ENCODE assay signal across 1 cellular context in genomic region chr16:9090960-9091866, GRCh38.
TF ChIP-seq lines count a peak whose summit lies in the region.

HAPSTR1 (plus strand) TSS chr16:9091644; CDS start chr16:9092045, 401 bp downstream.

TF ChIP-seq in HepG2, 621 proteins besides CTCF, POLR2A, EP300 and RAD21 (continued from another document and continues in another):
- no peak for TF ChIP-seq THRA (CRISPR knock-in tag; IDR thresholded peaks at IDR 0.05; ENCODE audit: borderline replicate concordance)
- 0 out of 2 replicates have a peak, but pooled peaks have one; percentile 48 for TF ChIP-seq ZBTB42 (CRISPR knock-in tag; IDR thresholded peaks at IDR 0.05)
- peak; percentile 50; the same call in 1 of the 2 replicates for TF ChIP-seq NR2F2 (IDR thresholded peaks at IDR 0.05; ENCODE audit: borderline replicate concordance, low read depth)
- peak; percentile 73 for TF ChIP-seq ZFP91 (CRISPR knock-in tag; IDR thresholded peaks at IDR 0.05; ENCODE audit: borderline replicate concordance)
- peak; percentile 77; the same call in 1 of the 2 replicates for TF ChIP-seq ZNF816 (CRISPR knock-in tag; IDR thresholded peaks at IDR 0.05; ENCODE audit: borderline replicate concordance)
- TF ChIP-seq RBM22 (optimal IDR thresholded peaks at IDR 0.05; ENCODE audit: low read length): peak; percentile 62
- TF ChIP-seq ZNF570 (CRISPR knock-in tag; IDR thresholded peaks at IDR 0.05; ENCODE audit: borderline replicate concordance): no peak; the same call in 1 of the 2 replicates
- no peak for TF ChIP-seq FLYWCH1 (CRISPR knock-in tag; IDR thresholded peaks at IDR 0.05)
- no peak for TF ChIP-seq PHF5A (CRISPR knock-in tag; IDR thresholded peaks at IDR 0.05; ENCODE audit: low read depth, unreplicated experiment)
- TF ChIP-seq ZNF747 (CRISPR knock-in tag; IDR thresholded peaks at IDR 0.05; ENCODE audit: borderline replicate concordance): no peak; the same call in 1 of the 2 replicates
- peak; percentile 23; the same call in 1 of the 2 replicates for TF ChIP-seq NFKBIZ (CRISPR knock-in tag; IDR thresholded peaks at IDR 0.05)
- TF ChIP-seq ELF3 (CRISPR knock-in tag; IDR thresholded peaks at IDR 0.05): peak; percentile 55
- TF ChIP-seq MED1 (CRISPR knock-in tag; IDR thresholded peaks at IDR 0.05): peak; percentile 63
- no peak for TF ChIP-seq ZNF224 (CRISPR knock-in tag; IDR thresholded peaks at IDR 0.05)
- TF ChIP-seq ZNF10 (CRISPR knock-in tag; IDR thresholded peaks at IDR 0.05; ENCODE audit: borderline replicate concordance, low read depth): no peak
- TF ChIP-seq ARNTL (CRISPR knock-in tag; IDR thresholded peaks at IDR 0.05): peak; percentile 81
- TF ChIP-seq ZSCAN25 (CRISPR knock-in tag; IDR thresholded peaks at IDR 0.05): peak; percentile 60; the same call in 1 of the 2 replicates
- TF ChIP-seq ZNF251 (CRISPR knock-in tag; IDR thresholded peaks at IDR 0.05): peak; percentile 78
- TF ChIP-seq NCOR1 (IDR thresholded peaks at IDR 0.05; ENCODE audit: borderline replicate concordance, low read length): 0 out of 2 replicates have a peak, but pooled peaks have one; percentile 6
- TF ChIP-seq ZFP62 (CRISPR knock-in tag; IDR thresholded peaks at IDR 0.05): no peak
- TF ChIP-seq MED13 (CRISPR knock-in tag; IDR thresholded peaks at IDR 0.05): no peak
- TF ChIP-seq FOXA1 (IDR thresholded peaks at IDR 0.05): no peak
- peak; percentile 20; the same call in 1 of the 2 replicates for TF ChIP-seq FOXA1 (CRISPR knock-in tag; IDR thresholded peaks at IDR 0.05)
- TF ChIP-seq ZBTB26 (CRISPR knock-in tag; IDR thresholded peaks at IDR 0.05; ENCODE audit: borderline replicate concordance): peak; percentile 89
- TF ChIP-seq REXO4 (CRISPR knock-in tag; IDR thresholded peaks at IDR 0.05; ENCODE audit: borderline replicate concordance): no peak
- TF ChIP-seq GTF3A (CRISPR knock-in tag; conservative IDR thresholded peaks at IDR 0.05): 0 out of 2 replicates have a peak, but pooled peaks have one; percentile 3
- peak; percentile 65; the same call in 1 of the 2 replicates for TF ChIP-seq ZNF274 (CRISPR knock-in tag; IDR thresholded peaks at IDR 0.05)
- TF ChIP-seq SOX5 (CRISPR knock-in tag; IDR thresholded peaks at IDR 0.05; ENCODE audit: borderline replicate concordance): peak; percentile 49; the same call in 1 of the 2 replicates
- TF ChIP-seq CERS6 (CRISPR knock-in tag; IDR thresholded peaks at IDR 0.05): peak; percentile 90; the same call in 1 of the 2 replicates
- no peak for TF ChIP-seq NFRKB (IDR thresholded peaks at IDR 0.05)
- no peak; the same call in none of the 2 replicates for TF ChIP-seq ZBTB20 (CRISPR knock-in tag; IDR thresholded peaks at IDR 0.05; ENCODE audit: borderline replicate concordance, low read depth)
- TF ChIP-seq ZNF33B (CRISPR knock-in tag; IDR thresholded peaks at IDR 0.05): no peak
- no peak; the same call in 1 of the 2 replicates for TF ChIP-seq ZNF367 (CRISPR knock-in tag; IDR thresholded peaks at IDR 0.05; ENCODE audit: borderline replicate concordance)
- TF ChIP-seq RBAK (CRISPR knock-in tag; IDR thresholded peaks at IDR 0.05): 0 out of 2 replicates have a peak, but pooled peaks have one; percentile 29
- no peak for TF ChIP-seq ZNF17 (CRISPR knock-in tag; IDR thresholded peaks at IDR 0.05)
- TF ChIP-seq ZBTB44 (CRISPR knock-in tag; IDR thresholded peaks at IDR 0.05): peak; percentile 71; the same call in 1 of the 2 replicates
- TF ChIP-seq ZNF382 (CRISPR knock-in tag; IDR thresholded peaks at IDR 0.05; ENCODE audit: borderline replicate concordance): no peak
- TF ChIP-seq TP53 (CRISPR knock-in tag; conservative IDR thresholded peaks at IDR 0.05): peak; percentile 61; the same call in 1 of the 2 replicates
- peak; percentile 91; the same call in 1 of the 2 replicates for TF ChIP-seq SRY (CRISPR knock-in tag; IDR thresholded peaks at IDR 0.05)
- TF ChIP-seq PHF21A (CRISPR knock-in tag; IDR thresholded peaks at IDR 0.05): peak; percentile 62; the same call in 1 of the 2 replicates
- TF ChIP-seq BRCA1 (CRISPR knock-in tag; IDR thresholded peaks at IDR 0.05): no peak; the same call in 1 of the 2 replicates
- TF ChIP-seq RARG (CRISPR knock-in tag; IDR thresholded peaks at IDR 0.05; ENCODE audit: low read depth): peak; percentile 92; the same call in 1 of the 2 replicates
- TF ChIP-seq ARID4A (CRISPR knock-in tag; IDR thresholded peaks at IDR 0.05; ENCODE audit: borderline replicate concordance): peak; percentile 93
- TF ChIP-seq CCAR2 (optimal IDR thresholded peaks at IDR 0.05; ENCODE audit: low read depth, low read length): no peak
- peak; percentile 87 for TF ChIP-seq PTBP1 (IDR thresholded peaks at IDR 0.05; ENCODE audit: low read depth, low read length, poor library complexity, severe bottlenecking)
- no peak for TF ChIP-seq ZNF326 (CRISPR knock-in tag; IDR thresholded peaks at IDR 0.05; ENCODE audit: borderline replicate concordance)
- peak; percentile 96 for TF ChIP-seq ZNF281 (CRISPR knock-in tag; IDR thresholded peaks at IDR 0.05; ENCODE audit: borderline replicate concordance)
- peak; percentile 69; the same call in 1 of the 2 replicates for TF ChIP-seq PBX3 (CRISPR knock-in tag; IDR thresholded peaks at IDR 0.05; ENCODE audit: borderline replicate concordance)
- TF ChIP-seq KAT2B (IDR thresholded peaks at IDR 0.05; ENCODE audit: borderline replicate concordance, low read depth, low read length): no peak
- peak; percentile 79; the same call in 1 of the 2 replicates for TF ChIP-seq HNRNPUL1 (IDR thresholded peaks at IDR 0.05; ENCODE audit: low read depth, low read length)
- no peak; the same call in 1 of the 2 replicates for TF ChIP-seq GMEB2 (CRISPR knock-in tag; IDR thresholded peaks at IDR 0.05; ENCODE audit: low read depth)
